Comparison of ENCODE assay signal across 1 cellular context in the genomic region with DNA sequence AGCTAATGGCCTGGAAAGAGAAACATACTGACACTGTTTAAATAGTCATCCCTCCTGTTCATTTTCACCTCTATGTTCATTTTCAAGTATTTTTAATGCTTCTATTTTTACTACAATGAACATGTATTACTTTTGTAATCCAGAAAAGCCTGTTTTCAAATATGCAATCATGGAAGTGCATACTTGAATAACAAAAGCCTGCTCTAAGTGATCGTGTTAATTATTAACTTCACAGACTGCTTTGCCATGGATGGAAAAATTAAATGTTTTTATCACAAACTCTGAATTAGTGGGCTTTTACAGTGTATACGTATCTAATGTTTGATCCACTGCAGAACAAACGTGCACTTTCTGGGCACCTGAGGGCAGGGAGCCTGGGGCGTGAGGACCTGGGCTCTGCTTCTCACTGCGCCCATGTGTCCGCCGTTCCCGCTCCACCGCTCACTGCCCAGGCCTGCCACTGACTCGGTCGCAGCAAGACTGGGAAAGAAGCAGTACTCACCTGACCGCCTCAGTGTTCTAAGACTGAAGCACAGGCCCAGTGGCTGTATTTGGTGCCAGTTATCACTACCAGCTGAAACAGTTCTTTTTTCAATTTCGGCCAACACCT.
TF ChIP-seq lines count a peak whose summit lies in the region.

No MANE protein-coding gene starts in this region.

TF ChIP-seq in HepG2, 621 proteins besides CTCF, POLR2A, EP300 and RAD21 (continued from another document):
- TF ChIP-seq, protein P1, sequence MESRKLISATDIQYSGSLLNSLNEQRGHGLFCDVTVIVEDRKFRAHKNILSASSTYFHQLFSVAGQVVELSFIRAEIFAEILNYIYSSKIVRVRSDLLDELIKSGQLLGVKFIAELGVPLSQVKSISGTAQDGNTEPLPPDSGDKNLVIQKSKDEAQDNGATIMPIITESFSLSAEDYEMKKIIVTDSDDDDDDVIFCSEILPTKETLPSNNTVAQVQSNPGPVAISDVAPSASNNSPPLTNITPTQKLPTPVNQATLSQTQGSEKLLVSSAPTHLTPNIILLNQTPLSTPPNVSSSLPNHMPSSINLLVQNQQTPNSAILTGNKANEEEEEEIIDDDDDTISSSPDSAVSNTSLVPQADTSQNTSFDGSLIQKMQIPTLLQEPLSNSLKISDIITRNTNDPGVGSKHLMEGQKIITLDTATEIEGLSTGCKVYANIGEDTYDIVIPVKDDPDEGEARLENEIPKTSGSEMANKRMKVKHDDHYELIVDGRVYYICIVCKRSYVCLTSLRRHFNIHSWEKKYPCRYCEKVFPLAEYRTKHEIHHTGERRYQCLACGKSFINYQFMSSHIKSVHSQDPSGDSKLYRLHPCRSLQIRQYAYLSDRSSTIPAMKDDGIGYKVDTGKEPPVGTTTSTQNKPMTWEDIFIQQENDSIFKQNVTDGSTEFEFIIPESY (CRISPR knock-in tag; IDR thresholded peaks at IDR 0.05) = peak; percentile 94
- TF ChIP-seq GFI1 (CRISPR knock-in tag; IDR thresholded peaks at IDR 0.05; ENCODE audit: borderline replicate concordance) (no peak), ZNF382 (CRISPR knock-in tag; IDR thresholded peaks at IDR 0.05; ENCODE audit: borderline replicate concordance) (no peak), AHR (CRISPR knock-in tag; IDR thresholded peaks at IDR 0.05) (no peak), MAFG (CRISPR knock-in tag; IDR thresholded peaks at IDR 0.05) (no peak), ZBTB38 (CRISPR knock-in tag; IDR thresholded peaks at IDR 0.05) (peak; percentile 77; the same call in 1 of the 2 replicates), KLF11 (CRISPR knock-in tag; IDR thresholded peaks at IDR 0.05) (no peak), ZNF768 (CRISPR knock-in tag; IDR thresholded peaks at IDR 0.05) (no peak), RBM39 (IDR thresholded peaks at IDR 0.05; ENCODE audit: low read depth, low read length, poor library complexity, severe bottlenecking) (no peak), ZNF549 (CRISPR knock-in tag; IDR thresholded peaks at IDR 0.05) (no peak), HNF4G (IDR thresholded peaks at IDR 0.05; ENCODE audit: borderline replicate concordance, low read depth, low read length) (no peak), HNF4G (CRISPR knock-in tag; IDR thresholded peaks at IDR 0.05; ENCODE audit: borderline replicate concordance, low read depth) (no peak), SRSF4 (IDR thresholded peaks at IDR 0.05; ENCODE audit: low read depth, low read length, poor library complexity, severe bottlenecking) (no peak), REXO4 (CRISPR knock-in tag; IDR thresholded peaks at IDR 0.05; ENCODE audit: borderline replicate concordance) (no peak), PHF20 (CRISPR knock-in tag; IDR thresholded peaks at IDR 0.05) (no peak), ZNF83 (CRISPR knock-in tag; IDR thresholded peaks at IDR 0.05; ENCODE audit: borderline replicate concordance) (no peak), ZC3H13 (CRISPR knock-in tag; IDR thresholded peaks at IDR 0.05) (no peak), STAG1 (CRISPR knock-in tag; IDR thresholded peaks at IDR 0.05) (no peak), ZNF253 (CRISPR knock-in tag; IDR thresholded peaks at IDR 0.05; ENCODE audit: borderline replicate concordance) (no peak), ONECUT2 (CRISPR knock-in tag; IDR thresholded peaks at IDR 0.05) (no peak)
- TF ChIP-seq, protein P2, sequence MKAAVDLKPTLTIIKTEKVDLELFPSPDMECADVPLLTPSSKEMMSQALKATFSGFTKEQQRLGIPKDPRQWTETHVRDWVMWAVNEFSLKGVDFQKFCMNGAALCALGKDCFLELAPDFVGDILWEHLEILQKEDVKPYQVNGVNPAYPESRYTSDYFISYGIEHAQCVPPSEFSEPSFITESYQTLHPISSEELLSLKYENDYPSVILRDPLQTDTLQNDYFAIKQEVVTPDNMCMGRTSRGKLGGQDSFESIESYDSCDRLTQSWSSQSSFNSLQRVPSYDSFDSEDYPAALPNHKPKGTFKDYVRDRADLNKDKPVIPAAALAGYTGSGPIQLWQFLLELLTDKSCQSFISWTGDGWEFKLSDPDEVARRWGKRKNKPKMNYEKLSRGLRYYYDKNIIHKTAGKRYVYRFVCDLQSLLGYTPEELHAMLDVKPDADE (CRISPR knock-in tag; IDR thresholded peaks at IDR 0.05) = no peak
- TF ChIP-seq, protein P3, sequence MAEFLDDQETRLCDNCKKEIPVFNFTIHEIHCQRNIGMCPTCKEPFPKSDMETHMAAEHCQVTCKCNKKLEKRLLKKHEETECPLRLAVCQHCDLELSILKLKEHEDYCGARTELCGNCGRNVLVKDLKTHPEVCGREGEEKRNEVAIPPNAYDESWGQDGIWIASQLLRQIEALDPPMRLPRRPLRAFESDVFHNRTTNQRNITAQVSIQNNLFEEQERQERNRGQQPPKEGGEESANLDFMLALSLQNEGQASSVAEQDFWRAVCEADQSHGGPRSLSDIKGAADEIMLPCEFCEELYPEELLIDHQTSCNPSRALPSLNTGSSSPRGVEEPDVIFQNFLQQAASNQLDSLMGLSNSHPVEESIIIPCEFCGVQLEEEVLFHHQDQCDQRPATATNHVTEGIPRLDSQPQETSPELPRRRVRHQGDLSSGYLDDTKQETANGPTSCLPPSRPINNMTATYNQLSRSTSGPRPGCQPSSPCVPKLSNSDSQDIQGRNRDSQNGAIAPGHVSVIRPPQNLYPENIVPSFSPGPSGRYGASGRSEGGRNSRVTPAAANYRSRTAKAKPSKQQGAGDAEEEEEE (CRISPR knock-in tag; IDR thresholded peaks at IDR 0.05; ENCODE audit: borderline replicate concordance) = no peak
- TF ChIP-seq, protein P4, sequence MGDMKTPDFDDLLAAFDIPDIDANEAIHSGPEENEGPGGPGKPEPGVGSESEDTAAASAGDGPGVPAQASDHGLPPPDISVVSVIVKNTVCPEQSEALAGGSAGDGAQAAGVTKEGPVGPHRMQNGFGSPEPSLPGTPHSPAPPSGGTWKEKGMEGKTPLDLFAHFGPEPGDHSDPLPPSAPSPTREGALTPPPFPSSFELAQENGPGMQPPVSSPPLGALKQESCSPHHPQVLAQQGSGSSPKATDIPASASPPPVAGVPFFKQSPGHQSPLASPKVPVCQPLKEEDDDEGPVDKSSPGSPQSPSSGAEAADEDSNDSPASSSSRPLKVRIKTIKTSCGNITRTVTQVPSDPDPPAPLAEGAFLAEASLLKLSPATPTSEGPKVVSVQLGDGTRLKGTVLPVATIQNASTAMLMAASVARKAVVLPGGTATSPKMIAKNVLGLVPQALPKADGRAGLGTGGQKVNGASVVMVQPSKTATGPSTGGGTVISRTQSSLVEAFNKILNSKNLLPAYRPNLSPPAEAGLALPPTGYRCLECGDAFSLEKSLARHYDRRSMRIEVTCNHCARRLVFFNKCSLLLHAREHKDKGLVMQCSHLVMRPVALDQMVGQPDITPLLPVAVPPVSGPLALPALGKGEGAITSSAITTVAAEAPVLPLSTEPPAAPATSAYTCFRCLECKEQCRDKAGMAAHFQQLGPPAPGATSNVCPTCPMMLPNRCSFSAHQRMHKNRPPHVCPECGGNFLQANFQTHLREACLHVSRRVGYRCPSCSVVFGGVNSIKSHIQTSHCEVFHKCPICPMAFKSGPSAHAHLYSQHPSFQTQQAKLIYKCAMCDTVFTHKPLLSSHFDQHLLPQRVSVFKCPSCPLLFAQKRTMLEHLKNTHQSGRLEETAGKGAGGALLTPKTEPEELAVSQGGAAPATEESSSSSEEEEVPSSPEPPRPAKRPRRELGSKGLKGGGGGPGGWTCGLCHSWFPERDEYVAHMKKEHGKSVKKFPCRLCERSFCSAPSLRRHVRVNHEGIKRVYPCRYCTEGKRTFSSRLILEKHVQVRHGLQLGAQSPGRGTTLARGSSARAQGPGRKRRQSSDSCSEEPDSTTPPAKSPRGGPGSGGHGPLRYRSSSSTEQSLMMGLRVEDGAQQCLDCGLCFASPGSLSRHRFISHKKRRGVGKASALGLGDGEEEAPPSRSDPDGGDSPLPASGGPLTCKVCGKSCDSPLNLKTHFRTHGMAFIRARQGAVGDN (CRISPR knock-in tag; IDR thresholded peaks at IDR 0.05) = peak; percentile 55
- TF ChIP-seq, protein P5, sequence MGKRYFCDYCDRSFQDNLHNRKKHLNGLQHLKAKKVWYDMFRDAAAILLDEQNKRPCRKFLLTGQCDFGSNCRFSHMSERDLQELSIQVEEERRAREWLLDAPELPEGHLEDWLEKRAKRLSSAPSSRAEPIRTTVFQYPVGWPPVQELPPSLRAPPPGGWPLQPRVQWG (CRISPR knock-in tag; IDR thresholded peaks at IDR 0.05; ENCODE audit: borderline replicate concordance, low read depth) = no peak
